ENCODE assay signal across 22 cellular contexts in genomic region chr10:110378019-110378418, GRCh38.
A peak's percentile ranks its signal among the peaks of the same experiment; 100 is the strongest.
DNase-seq lines count a peak whose midpoint lies in the region; ATAC-seq, FAIRE-seq and TF ChIP-seq lines count a peak whose summit lies in the region.
"Had no signal": no experiment of that assay in that cellular context is flagged by ENCODE, and none has a peak within 500 bp of the region (broad histone marks: within the 10 kb centered on the region; RNA-seq: fewer than 3 reads in every experiment).

No MANE protein-coding gene starts in this region.

- H3K27me3 ChIP-seq in Karpas-422 (ENCODE audit: low read length) (no peaks in the 10 kb centered on the region), endothelial cell of umbilical vein (ENCODE audit: control insufficient read depth in 2 of 2, insufficient read depth in 2 of 2, low read length in 2 of 2) (no peaks in the 10 kb centered on the region), spleen (replicated peaks in 1 of 7) (no peaks in the 10 kb centered on the region), testis (no peaks in the 10 kb centered on the region)
- H3K27me3 ChIP-seq: BLaER1, Peyer's patch had no signal

- H3K36me3 ChIP-seq in Karpas-422 (ENCODE audit: insufficient read depth, low read length) (no peaks in the 10 kb centered on the region), endothelial cell of umbilical vein (ENCODE audit: control insufficient read depth in 2 of 2, extremely low read depth in 1 of 2, insufficient read depth in 2 of 2, low read length in 2 of 2) (no peaks in the 10 kb centered on the region), spleen (no peaks in the 10 kb centered on the region), testis (ENCODE audit: low read depth, missing control alignments) (no peaks in the 10 kb centered on the region)
- H3K36me3 ChIP-seq: BLaER1, Peyer's patch had no signal

- TF ChIP-seq POLR2A in endothelial cell of umbilical vein (IDR thresholded peaks at IDR 0.05; ENCODE audit: low read depth, low read length) (no peak), spleen (IDR thresholded peaks at IDR 0.05) (no peak), testis (IDR thresholded peaks at IDR 0.05) (no peak)

- H3K9me3 Mint-ChIP-seq in activated CD8-positive, alpha-beta memory T cell treated with anti-CD3 and anti-CD28 coated beads, Interleukin-2, amount 10 ng/mL, durations not matched to agents 7 days and 5 days (ENCODE audit: low read depth) = no peaks in the 10 kb centered on the region

- no peaks in the 10 kb centered on the region for H3K9me2 ChIP-seq in Karpas-422 (replicated peaks; ENCODE audit: insufficient read depth, low read length)

- BruUV-seq in endothelial cell of umbilical vein (replicated peaks; lab: Mats Ljungman, UMichigan) = no TSS peak

- peaks cover 9% of the 10 kb centered on the region for H3K4me1 ChIP-seq in Karpas-422 (ENCODE audit: low read length)
- H3K4me1 ChIP-seq in endothelial cell of umbilical vein (ENCODE audit: control insufficient read depth, extremely low read depth, insufficient read depth, low read length) = peaks cover 32% of the 10 kb centered on the region
- H3K4me1 ChIP-seq in spleen = peaks cover 12 to 52% (median 34%) of the 10 kb centered on the region in 6 donors
- no peaks in the 10 kb centered on the region for H3K4me1 ChIP-seq in testis
- H3K4me1 ChIP-seq: BLaER1, Peyer's patch had no signal

- no peaks in the 10 kb centered on the region for H3K9me3 ChIP-seq in Karpas-422 (ENCODE audit: low read length)
- no peaks in the 10 kb centered on the region for H3K9me3 ChIP-seq in endothelial cell of umbilical vein (replicated peaks; ENCODE audit: control insufficient read depth, insufficient read depth, low read length)
- no peaks in the 10 kb centered on the region for H3K9me3 ChIP-seq in spleen
- H3K9me3 ChIP-seq in testis = no peaks in the 10 kb centered on the region
- H3K9me3 ChIP-seq: BLaER1, Peyer's patch had no signal

- dilution Hi-C loops in endothelial cell of umbilical vein (cut with MboI; ENCODE audit: extremely low pct_ligation_motif_present, low sequenced_read_pairs) = no loop called here

- H3K9ac ChIP-seq in Karpas-422 (ENCODE audit: low read length) = no peak overlapping the region
- H3K9ac ChIP-seq in endothelial cell of umbilical vein (replicated peaks; ENCODE audit: extremely low read depth, insufficient read depth, low read length) = no peak overlapping the region
- H3K9ac ChIP-seq: BLaER1 had no signal

- H3K79me2 ChIP-seq in Karpas-422 (ENCODE audit: low read length) (no peaks in the 10 kb centered on the region), endothelial cell of umbilical vein (ENCODE audit: control insufficient read depth, insufficient read depth, low read length) (no peaks in the 10 kb centered on the region)

- ATAC-seq in activated CD8-positive, alpha-beta memory T cell treated with anti-CD3 and anti-CD28 coated beads, Interleukin-2, amount 10 ng/mL, durations not matched to agents 7 days and 5 days = peak; percentile 57
- ATAC-seq: HCT116 had no signal

- H3K27ac Mint-ChIP-seq in activated CD8-positive, alpha-beta memory T cell treated with anti-CD3 and anti-CD28 coated beads, Interleukin-2, amount 10 ng/mL, durations not matched to agents 7 days and 5 days = no peak overlapping the region
- H3K27ac Mint-ChIP-seq: CD4-positive, CD25-positive, alpha-beta regulatory T cell had no signal

- WGBS in spleen, 5 donors = 25 to 40% (median 29%) methylated on average over 4 of the region's 4 CpGs
- 66 to 75% methylated on average over 4 of the region's 4 CpGs for WGBS in testis, 2 donors

- no peak for TF ChIP-seq CTCF in endothelial cell of umbilical vein (IDR thresholded peaks at IDR 0.05; ENCODE audit: extremely low read depth in 1 of 2, insufficient read depth in 1 of 2, low read depth in 1 of 2, low read length in 2 of 2)
- TF ChIP-seq CTCF in spleen (IDR thresholded peaks at IDR 0.05 in 8 of 11, conservative IDR thresholded peaks at IDR 0.05 in 3 of 11) = no peak
- TF ChIP-seq CTCF in testis (IDR thresholded peaks at IDR 0.05) = no peak

- no peak overlapping the region for H3K4me3 Mint-ChIP-seq in activated CD8-positive, alpha-beta memory T cell treated with anti-CD3 and anti-CD28 coated beads, Interleukin-2, amount 10 ng/mL, durations not matched to agents 7 days and 5 days
- H3K4me3 Mint-ChIP-seq: CD4-positive, CD25-positive, alpha-beta regulatory T cell had no signal

- H3K9me1 ChIP-seq in endothelial cell of umbilical vein (replicated peaks; ENCODE audit: control insufficient read depth, extremely low read depth, insufficient read depth, low read length) = no peaks in the 10 kb centered on the region

- peaks cover 29% of the 10 kb centered on the region for H3K4me1 Mint-ChIP-seq in activated CD8-positive, alpha-beta memory T cell treated with anti-CD3 and anti-CD28 coated beads, Interleukin-2, amount 10 ng/mL, durations not matched to agents 7 days and 5 days

- H3K27me3 Mint-ChIP-seq in activated CD8-positive, alpha-beta memory T cell treated with anti-CD3 and anti-CD28 coated beads, Interleukin-2, amount 10 ng/mL, durations not matched to agents 7 days and 5 days = no peaks in the 10 kb centered on the region

- H3K27ac ChIP-seq in Karpas-422 (ENCODE audit: low read length) (no peak overlapping the region), endothelial cell of umbilical vein (ENCODE audit: insufficient read depth, low read depth, low read length) (no peak overlapping the region), spleen (peak overlapping the region in 6 of 8 donors; percentile 23 to 82 (median 74)), testis (no peak overlapping the region)
- H3K27ac ChIP-seq: BLaER1, Peyer's patch had no signal

- H3K4me3 ChIP-seq in Karpas-422 (ENCODE audit: low read length) (no peak overlapping the region), endothelial cell of umbilical vein (replicated peaks in 1 of 3; ENCODE audit: insufficient read depth in 1 of 3, low read depth in 1 of 3, low read length in 3 of 3) (no peak overlapping the region), spleen (no peak overlapping the region), testis (no peak overlapping the region)
- H3K4me3 ChIP-seq: BLaER1, Peyer's patch had no signal

- CTCF ChIA-PET in activated CD8-positive, alpha-beta memory T cell treated with anti-CD3 and anti-CD28 coated beads, Interleukin-2, amount 10 ng/mL, durations not matched to agents 7 days and 5 days (lab: Charles Lee) = interaction anchor here (1.1 to 2.0 kb wide), 3 partner anchors 10 to 65 kb away, joined by 4 to 7 read pairs (median 4); no protein-coding TSS in a partner anchor
- CTCF ChIA-PET in endothelial cell of umbilical vein (lab: Charles Lee) = no interaction called here

- POLR2A ChIA-PET in endothelial cell of umbilical vein (lab: Charles Lee) = no interaction called here

- H4K20me1 ChIP-seq in Karpas-422 (ENCODE audit: insufficient read depth, low read depth, low read length) (no peaks in the 10 kb centered on the region), endothelial cell of umbilical vein (replicated peaks; ENCODE audit: control insufficient read depth, extremely low read depth, insufficient read depth, low read length) (no peaks in the 10 kb centered on the region)
- H4K20me1 ChIP-seq: BLaER1 had no signal

- DNase-seq in activated CD8-positive, alpha-beta memory T cell treated with anti-CD3 and anti-CD28 coated beads, Interleukin-2, amount 10 ng/mL, durations not matched to agents 7 days and 5 days = no peak
- no peak for DNase-seq in activated CD8-positive, alpha-beta memory T cell treated with anti-CD3 and anti-CD28 coated beads, Interleukin-2, amount 50 U/mL, for 4 hours
- DNase-seq in Karpas-422 (peak; percentile 76), endothelial cell of umbilical vein (ENCODE audit: low read depth, low spot score) (no peak), spleen (no peak), testis (no peak), foreskin melanocyte (no peak)
- DNase-seq: CD4-positive, CD25-positive, alpha-beta regulatory T cell; KG1; NCI-H1048; NCI-H1417 treated with DMSO at 0.1 percent for 48 hours; NCI-H1694 treated with DMSO at 0.1 percent for 48 hours; NCI-H2081; NCI-H226; NCI-H510A; NCI-H69; SHP77 treated with DMSO at 0.1 percent for 48 hours had no signal

- intact Hi-C loops in endothelial cell of umbilical vein (cut with micrococcal nuclease) (no loop called here), spleen (cut with DNase I; ENCODE audit: low total_unique reads) (no loop called here), testis (cut with DNase I; ENCODE audit: low total_unique reads) (no loop called here)

- H2AFZ ChIP-seq in Karpas-422 (ENCODE audit: low read length) (no peak overlapping the region), endothelial cell of umbilical vein (ENCODE audit: low read depth, low read length) (peak overlapping the region; percentile 31)

- H3K4me2 ChIP-seq in Karpas-422 (ENCODE audit: low read depth, low read length, poor library complexity, severe bottlenecking) (no peak overlapping the region), endothelial cell of umbilical vein (ENCODE audit: insufficient read depth, low read length) (no peak overlapping the region)
- H3K4me2 ChIP-seq: BLaER1 had no signal

- H3K36me3 Mint-ChIP-seq in activated CD8-positive, alpha-beta memory T cell treated with anti-CD3 and anti-CD28 coated beads, Interleukin-2, amount 10 ng/mL, durations not matched to agents 7 days and 5 days = peaks cover 2% of the 10 kb centered on the region
- H3K36me3 Mint-ChIP-seq: CD4-positive, CD25-positive, alpha-beta regulatory T cell had no signal

- FAIRE-seq in endothelial cell of umbilical vein (lab: Jason Lieb, UNC) = no peak
- FAIRE-seq: D721Med, H1 had no signal

TF ChIP-seq in endothelial cell of umbilical vein, 7 proteins besides CTCF, POLR2A, EP300 and RAD21:
- TF ChIP-seq JUN (IDR thresholded peaks at IDR 0.05; ENCODE audit: borderline replicate concordance, insufficient read depth, insufficient read length, low read depth) = no peak
- TF ChIP-seq POLR2AphosphoS5 (IDR thresholded peaks at IDR 0.05; ENCODE audit: insufficient read depth, low read depth, low read length) = no peak
- TF ChIP-seq FOS (IDR thresholded peaks at IDR 0.05; ENCODE audit: borderline replicate concordance, insufficient read depth, low read length) = no peak
- TF ChIP-seq MYC (IDR thresholded peaks at IDR 0.05; ENCODE audit: low read depth, low read length) = no peak
- no peak for TF ChIP-seq EZH2 (IDR thresholded peaks at IDR 0.05; ENCODE audit: borderline replicate concordance, low read depth, low read length, severe bottlenecking)
- no peak for TF ChIP-seq GATA2 (IDR thresholded peaks at IDR 0.05; ENCODE audit: insufficient read depth, insufficient read length, low read depth, low read length)
- no peak for TF ChIP-seq MAX (IDR thresholded peaks at IDR 0.05; ENCODE audit: insufficient read depth, insufficient read length)

Comparison
In these comparisons a context has a peak if more than half of its experiments do, and no peak if none do; other contexts are left out.
1. H3K27ac ChIP-seq: peak in spleen (6 of 8); none in Karpas-422 (single experiment), endothelial cell of umbilical vein (single experiment) and testis (0 of 2).